Comparison of ENCODE assay signal across 1 cellular context in genomic region chr17:32298298-32298697, GRCh38.
TF ChIP-seq lines count a peak whose summit lies in the region.

No MANE protein-coding gene starts in this region.

TF ChIP-seq in SK-N-SH, 30 proteins besides CTCF, POLR2A, EP300 and RAD21 (continued from another document):
- TF ChIP-seq SIN3A (IDR thresholded peaks at IDR 0.05; ENCODE audit: borderline replicate concordance, low read depth, low read length) (no peak), NFIC (IDR thresholded peaks at IDR 0.05; ENCODE audit: borderline replicate concordance) (no peak), REST (IDR thresholded peaks at IDR 0.05; ENCODE audit: low read depth, low read length) (no peak), EZH2phosphoT487 (IDR thresholded peaks at IDR 0.05; ENCODE audit: borderline replicate concordance, low read depth) (no peak), SMC3 (IDR thresholded peaks at IDR 0.05; ENCODE audit: low read depth, low read length) (no peak), GATA2 (CRISPR knock-in tag; IDR thresholded peaks at IDR 0.05) (no peak), MXI1 (IDR thresholded peaks at IDR 0.05; ENCODE audit: low read depth, low read length) (no peak), JUND (IDR thresholded peaks at IDR 0.05) (no peak), MEF2A (IDR thresholded peaks at IDR 0.05; ENCODE audit: borderline replicate concordance, low read depth) (no peak), USF1 (IDR thresholded peaks at IDR 0.05; ENCODE audit: borderline replicate concordance, low read depth) (no peak), CHD2 (IDR thresholded peaks at IDR 0.05; ENCODE audit: low read length, partially characterized antibody) (no peak), YY1 (IDR thresholded peaks at IDR 0.05; ENCODE audit: low read depth) (no peak), ELF1 (IDR thresholded peaks at IDR 0.05) (no peak), FOXM1 (IDR thresholded peaks at IDR 0.05; ENCODE audit: low read depth) (no peak), NRF1 (IDR thresholded peaks at IDR 0.05; ENCODE audit: low read depth, low read length) (no peak)
- TF ChIP-seq, protein P1, sequence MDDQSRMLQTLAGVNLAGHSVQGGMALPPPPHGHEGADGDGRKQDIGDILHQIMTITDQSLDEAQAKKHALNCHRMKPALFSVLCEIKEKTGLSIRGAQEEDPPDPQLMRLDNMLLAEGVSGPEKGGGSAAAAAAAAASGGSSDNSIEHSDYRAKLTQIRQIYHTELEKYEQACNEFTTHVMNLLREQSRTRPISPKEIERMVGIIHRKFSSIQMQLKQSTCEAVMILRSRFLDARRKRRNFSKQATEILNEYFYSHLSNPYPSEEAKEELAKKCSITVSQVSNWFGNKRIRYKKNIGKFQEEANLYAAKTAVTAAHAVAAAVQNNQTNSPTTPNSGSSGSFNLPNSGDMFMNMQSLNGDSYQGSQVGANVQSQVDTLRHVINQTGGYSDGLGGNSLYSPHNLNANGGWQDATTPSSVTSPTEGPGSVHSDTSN (IDR thresholded peaks at IDR 0.05): no peak
- TF ChIP-seq, protein P2, sequence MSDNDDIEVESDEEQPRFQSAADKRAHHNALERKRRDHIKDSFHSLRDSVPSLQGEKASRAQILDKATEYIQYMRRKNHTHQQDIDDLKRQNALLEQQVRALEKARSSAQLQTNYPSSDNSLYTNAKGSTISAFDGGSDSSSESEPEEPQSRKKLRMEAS (IDR thresholded peaks at IDR 0.05; ENCODE audit: low read depth): no peak
